Comparison of ENCODE assay signal across 9 cellular contexts in genomic region chr2:211867845-211868361, GRCh38.
DNase-seq lines count a peak whose midpoint lies in the region; ATAC-seq, FAIRE-seq and TF ChIP-seq lines count a peak whose summit lies in the region.
"Had no signal": no experiment of that assay in that cellular context is flagged by ENCODE, and none has a peak within 500 bp of the region (broad histone marks: within the 10 kb centered on the region; RNA-seq: fewer than 3 reads in every experiment).

No MANE protein-coding gene starts in this region.

- TF ChIP-seq POLR2A in H54 (IDR thresholded peaks at IDR 0.05; ENCODE audit: low read depth, low read length) = no peak

- ATAC-seq in GM18519 (IDR thresholded peaks at IDR 0.05; ENCODE audit: low FRiP score, unreplicated experiment) = peak; percentile 99
- no peak for ATAC-seq in stimulated activated memory B cell treated with anti-CD40 and anti-IgM and Interleukin-4, amounts not matched to agents 10 μg/mL and 1 μg/mL and 100 μg/mL, for 72 hours

- no peak overlapping the region for H3K27ac Mint-ChIP-seq in stimulated activated memory B cell treated with anti-CD40 and anti-IgM and Interleukin-4, amounts not matched to agents 10 μg/mL and 1 μg/mL and 100 μg/mL, for 72 hours

- peak; percentile 89 for FAIRE-seq in H54 (lab: Jason Lieb, UNC)

- peaks cover 2% of the 10 kb centered on the region for H3K9me3 Mint-ChIP-seq in stimulated activated memory B cell treated with anti-CD40 and anti-IgM and Interleukin-4, amounts not matched to agents 10 μg/mL and 1 μg/mL and 100 μg/mL, for 72 hours

- H3K27me3 Mint-ChIP-seq in stimulated activated memory B cell treated with anti-CD40 and anti-IgM and Interleukin-4, amounts not matched to agents 10 μg/mL and 1 μg/mL and 100 μg/mL, for 72 hours = no peaks in the 10 kb centered on the region

- TF ChIP-seq CTCF in GM10266 (IDR thresholded peaks at IDR 0.05; ENCODE audit: control insufficient read depth, insufficient read depth, low read depth, missing control alignments) = no peak

- no peak overlapping the region for H3K4me3 Mint-ChIP-seq in stimulated activated memory B cell treated with anti-CD40 and anti-IgM and Interleukin-4, amounts not matched to agents 10 μg/mL and 1 μg/mL and 100 μg/mL, for 72 hours

- no peaks in the 10 kb centered on the region for H3K4me1 Mint-ChIP-seq in stimulated activated memory B cell treated with anti-CD40 and anti-IgM and Interleukin-4, amounts not matched to agents 10 μg/mL and 1 μg/mL and 100 μg/mL, for 72 hours

- DNase-seq in H54 (ENCODE audit: insufficient read length, low spot score) = no peak
- peak; percentile 14 for DNase-seq in HPDE6-E6E7 (ENCODE audit: extremely low spot score)
- peak; percentile 23 for DNase-seq in glomerular visceral epithelial cell (ENCODE audit: extremely low spot score)
- no peak for DNase-seq in ecto neural progenitor cell (ENCODE audit: low spot score)
- DNase-seq in stimulated activated naive CD4-positive, alpha-beta T cell (lab: John Stamatoyannopoulos, UW) = no peak
- no peak for DNase-seq in GM10266 (ENCODE audit: extremely low spot score)
- DNase-seq: hippocampal formation had no signal

- H3K36me3 Mint-ChIP-seq in stimulated activated memory B cell treated with anti-CD40 and anti-IgM and Interleukin-4, amounts not matched to agents 10 μg/mL and 1 μg/mL and 100 μg/mL, for 72 hours = no peaks in the 10 kb centered on the region

Comparison
In these comparisons a context has a peak if more than half of its experiments do, and no peak if none do; other contexts are left out.
1. DNase-seq: peak in HPDE6-E6E7 (single experiment) and glomerular visceral epithelial cell (single experiment); none in H54 (single experiment), ecto neural progenitor cell (single experiment), stimulated activated naive CD4-positive, alpha-beta T cell (0 of 6) and GM10266 (single experiment).